In genomic region chr17:75365931-75366275, GRCh38 we compare ENCODE assay signal across 15 cellular contexts. TPM values are rescaled to one million over a fixed set of nuclear protein-coding genes. Genes with fewer than 3 reads are reported as not detected.
DNase-seq lines count a peak whose midpoint lies in the region; ATAC-seq and TF ChIP-seq lines count a peak whose summit lies in the region.
"Had no signal": no experiment of that assay in that cellular context is flagged by ENCODE, and none has a peak within 500 bp of the region (broad histone marks: within the 10 kb centered on the region; RNA-seq: fewer than 3 reads in every experiment).

No MANE protein-coding gene starts in this region.

- peaks cover 100% of the 10 kb centered on the region for H3K4me1 ChIP-seq in OCI-LY1 (ENCODE audit: insufficient read depth, low read length, severe bottlenecking)
- H3K4me1 ChIP-seq in body of pancreas: peaks cover 60% of the 10 kb centered on the region
- peaks cover 30% of the 10 kb centered on the region for H3K4me1 ChIP-seq in effector memory CD4-positive, alpha-beta T cell (ENCODE audit: control insufficient read depth, insufficient read depth, low read length, poor library complexity, severe bottlenecking)
- peaks cover 92% of the 10 kb centered on the region for H3K4me1 ChIP-seq in left ventricle myocardium inferior

- peak overlapping the region; percentile 3; the same call in 1 of the 2 replicates for H3K9ac ChIP-seq in OCI-LY1 (ENCODE audit: low read length)

- H3F3A ChIP-seq in OCI-LY1 (ENCODE audit: insufficient read depth, low read length): peaks cover 6% of the 10 kb centered on the region; the same call in 1 of the 2 replicates

- H3K27me3 ChIP-seq in OCI-LY1 (ENCODE audit: insufficient read depth, low read length): no peaks in the 10 kb centered on the region
- H3K27me3 ChIP-seq in body of pancreas: no peaks in the 10 kb centered on the region
- H3K27me3 ChIP-seq in effector memory CD4-positive, alpha-beta T cell (replicated peaks; ENCODE audit: control insufficient read depth, insufficient read depth, low read length, poor library complexity, severe bottlenecking): no peaks in the 10 kb centered on the region
- H3K27me3 ChIP-seq in left ventricle myocardium inferior (ENCODE audit: low read depth): no peaks in the 10 kb centered on the region
- H3K27me3 ChIP-seq: cardiac muscle cell had no signal

- DNase-seq in activated T-cell treated with anti-CD3 and anti-CD28 coated beads, Interleukin-2, amount 50 U/mL, for 72 hours: no peak
- DNase-seq in activated T-cell treated with anti-CD3 and anti-CD28 coated beads, Interleukin-2, amount 50 U/mL, for 48 hours: no peak
- DNase-seq in body of pancreas (no peak), DMS114 treated with DMSO at 0.1 percent for 48 hours (lab: John Stamatoyannopoulos, UW; ENCODE audit: unreplicated experiment) (no peak), left ventricle myocardium inferior (no peak)
- no peak for DNase-seq in stimulated activated naive CD8-positive, alpha-beta T cell treated with anti-CD3 and anti-CD28 coated beads, Interleukin-15, amount 100 ng/mL, for 72 hours
- DNase-seq in effector memory CD4-positive, alpha-beta T cell: no peak
- DNase-seq: activated naive CD4-positive, alpha-beta T cell treated with anti-CD3 and anti-CD28 coated beads, Interleukin-2, amount 50 U/mL, for 16 hours; effector CD4-positive, alpha-beta T cell; NCI-H1105; SHP77 treated with DMSO at 0.1 percent for 48 hours; stimulated activated naive CD4-positive, alpha-beta T cell had no signal

- intact Hi-C loops in body of pancreas (cut with DNase I) (no loop called here), left ventricle myocardium inferior (cut with micrococcal nuclease) (no loop called here)

- H3K9me3 Mint-ChIP-seq in activated T-cell treated with anti-CD3 and anti-CD28 coated beads, Interleukin-2, amount 50 U/mL, for 72 hours: no peaks in the 10 kb centered on the region
- no peaks in the 10 kb centered on the region for H3K9me3 Mint-ChIP-seq in stimulated activated naive CD8-positive, alpha-beta T cell treated with anti-CD3 and anti-CD28 coated beads, Interleukin-15, amount 100 ng/mL, for 72 hours

- peaks cover 99% of the 10 kb centered on the region for H3K4me1 Mint-ChIP-seq in activated T-cell treated with anti-CD3 and anti-CD28 coated beads, Interleukin-2, amount 50 U/mL, for 72 hours (ENCODE audit: low read depth)
- peaks cover 91% of the 10 kb centered on the region for H3K4me1 Mint-ChIP-seq in stimulated activated naive CD8-positive, alpha-beta T cell treated with anti-CD3 and anti-CD28 coated beads, Interleukin-15, amount 100 ng/mL, for 72 hours

- no peaks in the 10 kb centered on the region for H3K9me2 ChIP-seq in OCI-LY1 (ENCODE audit: low read depth, low read length)

- H3K79me2 ChIP-seq in OCI-LY1 (ENCODE audit: insufficient read depth, low read length): peaks cover 99% of the 10 kb centered on the region

- TF ChIP-seq POLR2A in body of pancreas (IDR thresholded peaks at IDR 0.05): no peak

- ATAC-seq in activated T-cell treated with anti-CD3 and anti-CD28 coated beads, Interleukin-2, amount 50 U/mL, for 72 hours (replicated peaks in 1 of 2): no peak
- ATAC-seq in body of pancreas: peak; percentile 16
- no peak for ATAC-seq in stimulated activated naive CD8-positive, alpha-beta T cell treated with anti-CD3 and anti-CD28 coated beads, Interleukin-15, amount 100 ng/mL, for 72 hours

- no peak for TF ChIP-seq CTCF in OCI-LY1 (IDR thresholded peaks at IDR 0.05; ENCODE audit: low read length)
- no peak for TF ChIP-seq CTCF in body of pancreas (IDR thresholded peaks at IDR 0.05)
- no peak for TF ChIP-seq CTCF in left ventricle myocardium inferior (IDR thresholded peaks at IDR 0.05; ENCODE audit: borderline replicate concordance)

- H3K27me3 Mint-ChIP-seq in activated T-cell treated with anti-CD3 and anti-CD28 coated beads, Interleukin-2, amount 50 U/mL, for 72 hours (ENCODE audit: low read depth): no peaks in the 10 kb centered on the region
- H3K27me3 Mint-ChIP-seq in stimulated activated naive CD8-positive, alpha-beta T cell treated with anti-CD3 and anti-CD28 coated beads, Interleukin-15, amount 100 ng/mL, for 72 hours: no peaks in the 10 kb centered on the region

- peak overlapping the region; percentile 72 for H3K27ac ChIP-seq in OCI-LY1 (ENCODE audit: low read depth, low read length, poor library complexity, severe bottlenecking)
- H3K27ac ChIP-seq in body of pancreas: peak overlapping the region in 1 of 4 donors; percentile 7
- no peak overlapping the region for H3K27ac ChIP-seq in effector memory CD4-positive, alpha-beta T cell (ENCODE audit: insufficient read depth, low read length, poor library complexity, severe bottlenecking)
- H3K27ac ChIP-seq in left ventricle myocardium inferior (replicated peaks): no peak overlapping the region
- H3K27ac ChIP-seq: cardiac muscle cell had no signal

- no peaks in the 10 kb centered on the region for H3K9me3 ChIP-seq in OCI-LY1 (ENCODE audit: low read length)
- no peaks in the 10 kb centered on the region for H3K9me3 ChIP-seq in body of pancreas
- H3K9me3 ChIP-seq in effector memory CD4-positive, alpha-beta T cell (ENCODE audit: control insufficient read depth, low read length): no peaks in the 10 kb centered on the region
- no peaks in the 10 kb centered on the region for H3K9me3 ChIP-seq in left ventricle myocardium inferior (replicated peaks)

- WGBS in body of pancreas, 2 donors: 16 to 26% methylated on average over 6 of the region's 6 CpGs

- peak overlapping the region; percentile 98 for H3K27ac Mint-ChIP-seq in activated T-cell treated with anti-CD3 and anti-CD28 coated beads, Interleukin-2, amount 50 U/mL, for 72 hours
- H3K27ac Mint-ChIP-seq in stimulated activated naive CD8-positive, alpha-beta T cell treated with anti-CD3 and anti-CD28 coated beads, Interleukin-15, amount 100 ng/mL, for 72 hours: no peak overlapping the region

- no peak overlapping the region for H2AFZ ChIP-seq in OCI-LY1 (ENCODE audit: low read length)

- peak overlapping the region; percentile 44 for H3K4me2 ChIP-seq in OCI-LY1 (ENCODE audit: low read length)
- H3K4me2 ChIP-seq: smooth muscle cell had no signal

- peaks cover 4 to 5% of the 10 kb centered on the region in 2 donors for H3K36me3 Mint-ChIP-seq in activated T-cell treated with anti-CD3 and anti-CD28 coated beads, Interleukin-2, amount 50 U/mL, for 72 hours (ENCODE audit: insufficient read depth in 2 of 2)

- peak overlapping the region; percentile 55 to 70 for H3K4me3 Mint-ChIP-seq in activated T-cell treated with anti-CD3 and anti-CD28 coated beads, Interleukin-2, amount 50 U/mL, for 72 hours
- H3K4me3 Mint-ChIP-seq in stimulated activated naive CD8-positive, alpha-beta T cell treated with anti-CD3 and anti-CD28 coated beads, Interleukin-15, amount 100 ng/mL, for 72 hours: peak overlapping the region; percentile 30

- H3K36me3 ChIP-seq in OCI-LY1 (ENCODE audit: insufficient read depth, low read length) (0 out of 2 replicates have a peak, but pooled peaks cover 6% of the 10 kb centered on the region), body of pancreas (replicated peaks in 1 of 2; ENCODE audit: insufficient read depth in 1 of 2, low read depth in 2 of 2) (no peaks in the 10 kb centered on the region), left ventricle myocardium inferior (no peaks in the 10 kb centered on the region)
- H3K36me3 ChIP-seq in effector memory CD4-positive, alpha-beta T cell (ENCODE audit: control insufficient read depth, insufficient read depth, low read length): peaks cover 3% of the 10 kb centered on the region
- H3K36me3 ChIP-seq: cardiac muscle cell had no signal

- H4K20me1 ChIP-seq in OCI-LY1 (ENCODE audit: insufficient read depth, low read length): peaks cover 6% of the 10 kb centered on the region

- H3K4me3 ChIP-seq in OCI-LY1 (ENCODE audit: low read depth, low read length, poor library complexity, severe bottlenecking) (peak overlapping the region; percentile 21), body of pancreas (no peak overlapping the region), left ventricle myocardium inferior (no peak overlapping the region)
- H3K4me3 ChIP-seq in effector memory CD4-positive, alpha-beta T cell (ENCODE audit: insufficient read depth, low read depth, low read length, poor library complexity, severe bottlenecking): no peak overlapping the region
- H3K4me3 ChIP-seq: cardiac muscle cell, smooth muscle cell had no signal

RNA-seq across cellular contexts. Expression of gene GRB2, which starts 39.6 kb away (rescaled TPM):
- 100 to 1,000 TPM; 209 to 218 TPM for total RNA-seq in activated T-cell treated with anti-CD3 and anti-CD28 coated beads, Interleukin-2, amount 50 U/mL, for 72 hours
- total RNA-seq in body of pancreas (100 to 1,000 TPM in 1 of 2 donors, 10 to 100 TPM in 1; 51.9 to 118 TPM), left ventricle myocardium inferior (42.2 TPM)
